Comparison of ENCODE assay signal across 11 cellular contexts in genomic region chrX:136185409-136186022, GRCh38. TPM values are rescaled to one million over a fixed set of nuclear protein-coding genes. Genes with fewer than 3 reads are reported as not detected.
DNase-seq lines count a peak whose midpoint lies in the region; ATAC-seq and TF ChIP-seq lines count a peak whose summit lies in the region.
"Had no signal": no experiment of that assay in that cellular context is flagged by ENCODE, and none has a peak within 500 bp of the region (broad histone marks: within the 10 kb centered on the region; RNA-seq: fewer than 3 reads in every experiment).

No MANE protein-coding gene starts in this region.

- H3K9me3 ChIP-seq in gastroesophageal sphincter, result no peaks in the 10 kb centered on the region
- H3K9me3 ChIP-seq: breast epithelium had no signal

- H3K27ac ChIP-seq in gastroesophageal sphincter, result peak overlapping the region; percentile 83 to 99 (median 94)
- peak overlapping the region; percentile 64 for H3K27ac ChIP-seq in rectal smooth muscle tissue (ENCODE audit: low read depth, low read length)
- H3K27ac ChIP-seq: breast epithelium had no signal

- H3K4me1 ChIP-seq in gastroesophageal sphincter (peaks cover 2 to 84% (median 11%) of the 10 kb centered on the region in 3 donors), rectal smooth muscle tissue (ENCODE audit: control insufficient read depth, insufficient read depth, low read length) (peaks cover 22% of the 10 kb centered on the region)
- H3K4me1 ChIP-seq: breast epithelium had no signal

- in situ Hi-C loops in SK-MEL-5 (cut with HindIII; ENCODE audit: low pct_unique_long_range_greater_than_20kb, low sequenced_read_pairs), result no loop called here

- no peak for TF ChIP-seq CTCF in gastroesophageal sphincter (IDR thresholded peaks at IDR 0.05)

- peak; percentile 50 for DNase-seq in Daoy (ENCODE audit: low read depth)
- DNase-seq in SK-MEL-5 (ENCODE audit: low read depth, low spot score), result peak; percentile 88
- DNase-seq in H7, result no peak
- DNase-seq in HT-29 (ENCODE audit: low spot score), result no peak
- DNase-seq: NCI-H2171 treated with DMSO at 0.1 percent for 48 hours, nucleus accumbens had no signal

- H3K36me3 Mint-ChIP-seq in activated T-helper 17 cell treated with anti-CD3 and anti-CD28 coated beads, Interleukin-2, amount 50 U/mL, for 72 hours (ENCODE audit: low read depth), result no peaks in the 10 kb centered on the region

- no peaks in the 10 kb centered on the region for H3K36me3 ChIP-seq in gastroesophageal sphincter
- no peaks in the 10 kb centered on the region for H3K36me3 ChIP-seq in rectal smooth muscle tissue (ENCODE audit: control insufficient read depth, insufficient read depth, low read length)
- no peaks in the 10 kb centered on the region for H3K36me3 ChIP-seq in H7 (replicated peaks; ENCODE audit: control insufficient read depth, insufficient read depth, low read length)
- H3K36me3 ChIP-seq: breast epithelium had no signal

- H3K27me3 ChIP-seq in gastroesophageal sphincter (no peaks in the 10 kb centered on the region), rectal smooth muscle tissue (ENCODE audit: control insufficient read depth, insufficient read depth, low read length) (no peaks in the 10 kb centered on the region), H7 (ENCODE audit: control insufficient read depth, insufficient read depth, low read length) (no peaks in the 10 kb centered on the region)

- H3K4me1 Mint-ChIP-seq in activated T-helper 17 cell treated with anti-CD3 and anti-CD28 coated beads, Interleukin-2, amount 50 U/mL, for 72 hours, result peaks cover 4% of the 10 kb centered on the region

- TF ChIP-seq POLR2A in gastroesophageal sphincter (IDR thresholded peaks at IDR 0.05), result no peak

- no peak overlapping the region for H3K4me3 Mint-ChIP-seq in activated T-helper 17 cell treated with anti-CD3 and anti-CD28 coated beads, Interleukin-2, amount 50 U/mL, for 72 hours

- WGBS in gastroesophageal sphincter (ENCODE audit: low coverage in 1 of 2), 2 donors, result 2 to 20% methylated on average over 6 to 8 of the region's 8 CpGs

- ATAC-seq in gastroesophageal sphincter (peak; percentile 73), HG03354 (IDR thresholded peaks at IDR 0.05; ENCODE audit: poor library complexity, severe bottlenecking, unreplicated experiment) (no peak)
- ATAC-seq in activated T-helper 17 cell treated with anti-CD3 and anti-CD28 coated beads, Interleukin-2, amount 50 U/mL, for 72 hours (replicated peaks), result no peak

- no peaks in the 10 kb centered on the region for H3K27me3 Mint-ChIP-seq in activated T-helper 17 cell treated with anti-CD3 and anti-CD28 coated beads, Interleukin-2, amount 50 U/mL, for 72 hours

- no peaks in the 10 kb centered on the region for H3K9me3 Mint-ChIP-seq in activated T-helper 17 cell treated with anti-CD3 and anti-CD28 coated beads, Interleukin-2, amount 50 U/mL, for 72 hours

- H3K9ac ChIP-seq in rectal smooth muscle tissue (ENCODE audit: low read length), result no peak overlapping the region

- peak overlapping the region in 1 of 2 donors; percentile 14 for H3K4me3 ChIP-seq in gastroesophageal sphincter
- no peak overlapping the region for H3K4me3 ChIP-seq in rectal smooth muscle tissue (ENCODE audit: low read length)
- no peak overlapping the region for H3K4me3 ChIP-seq in H7 (ENCODE audit: insufficient read depth, low read depth, low read length)
- H3K4me3 ChIP-seq: breast epithelium had no signal

- TF ChIP-seq EP300 in gastroesophageal sphincter (IDR thresholded peaks at IDR 0.05), result no peak

- no peak overlapping the region for H3K27ac Mint-ChIP-seq in activated T-helper 17 cell treated with anti-CD3 and anti-CD28 coated beads, Interleukin-2, amount 50 U/mL, for 72 hours

RNA-seq across cellular contexts. Expression of gene FHL1, which starts 38.2 kb away (rescaled TPM):
- total RNA-seq in Daoy (2014; rRNA removed; shearing (Covaris generic)), result 27.1 and 32.2 TPM in 2 replicates
- 15.8 and 16.2 TPM in 2 replicates for total RNA-seq in SK-MEL-5 (2014; rRNA removed; shearing (Covaris generic))
- polyA plus RNA-seq in SK-MEL-5 (2015; cell fraction: cytosol; rRNA removed), result 19.9 and 31.7 TPM in 2 replicates
- 10.7 and 13.0 TPM in 2 replicates for polyA plus RNA-seq in SK-MEL-5 (2015; cell fraction: nucleus; rRNA removed)
- total RNA-seq in gastroesophageal sphincter, result 1,000 to 10,000 TPM; 2,495 to 4,363 (median 3,004) TPM
- 10 to 100 TPM; 19.0 to 27.5 TPM for total RNA-seq in activated T-helper 17 cell treated with anti-CD3 and anti-CD28 coated beads, Interleukin-2, amount 50 U/mL, for 72 hours
- 11.4 and 12.4 TPM in 2 replicates for total RNA-seq in H7 (2014; rRNA removed; shearing (Covaris generic))
- not detected in 2 replicates for total RNA-seq in HT-29 (2014; rRNA removed; shearing (Covaris generic))

Comparison
In these comparisons a context has a peak if more than half of its experiments do, and no peak if none do; other contexts are left out.
1. DNase-seq: peak in Daoy (single experiment) and SK-MEL-5 (single experiment); none in H7 (single experiment) and HT-29 (single experiment).
2. RNA of gene FHL1, which starts 38.2 kb away (total RNA-seq): 2,495 to 4,363 TPM in gastroesophageal sphincter; 19.0 to 27.5 TPM in activated T-helper 17 cell treated with anti-CD3 and anti-CD28 coated beads, Interleukin-2, amount 50 U/mL, for 72 hours, 27.1 to 32.2 TPM in Daoy, 15.8 to 16.2 TPM in SK-MEL-5, 11.4 to 12.4 TPM in H7 and not detected in HT-29; every median in the first group is over 10 times any median in the second.